In genomic region chrX:107054978-107055377, GRCh38 we compare ENCODE assay signal across 10 cellular contexts.
"Had no signal": no experiment of that assay in that cellular context is flagged by ENCODE, and none has a peak within 500 bp of the region (broad histone marks: within the 10 kb centered on the region; RNA-seq: fewer than 3 reads in every experiment).

No MANE protein-coding gene starts in this region.

- H3K36me3 ChIP-seq: HAP-1 had no signal

- H3K27ac ChIP-seq: GM23248 had no signal

- H3K4me1 ChIP-seq: HAP-1 had no signal

- H2AFZ ChIP-seq: GM23248, GM23338 had no signal

- DNase-seq: GOT3, H7, H9, HFFc6 had no signal

- H3K9me3 Mint-ChIP-seq: GM23338, HFFc6 had no signal

- H3K4me1 Mint-ChIP-seq: GM23338 had no signal

- H3K4me3 ChIP-seq: GM23248, GM23338, HAP-1 had no signal

- H3K27ac Mint-ChIP-seq: GM23338, HFFc6 had no signal

- H3K9me3 ChIP-seq: HAP-1 had no signal

- H3K4me2 ChIP-seq: GM23338 had no signal

- ATAC-seq: GM23338, HCT116 had no signal

- FAIRE-seq: H1, H54 had no signal

- H3K4me3 Mint-ChIP-seq: GM23338, H9, HFFc6 had no signal

- H3K9ac ChIP-seq: GM23248 had no signal
